2 cellular contexts compared by ENCODE assay signal in the genomic region with DNA sequence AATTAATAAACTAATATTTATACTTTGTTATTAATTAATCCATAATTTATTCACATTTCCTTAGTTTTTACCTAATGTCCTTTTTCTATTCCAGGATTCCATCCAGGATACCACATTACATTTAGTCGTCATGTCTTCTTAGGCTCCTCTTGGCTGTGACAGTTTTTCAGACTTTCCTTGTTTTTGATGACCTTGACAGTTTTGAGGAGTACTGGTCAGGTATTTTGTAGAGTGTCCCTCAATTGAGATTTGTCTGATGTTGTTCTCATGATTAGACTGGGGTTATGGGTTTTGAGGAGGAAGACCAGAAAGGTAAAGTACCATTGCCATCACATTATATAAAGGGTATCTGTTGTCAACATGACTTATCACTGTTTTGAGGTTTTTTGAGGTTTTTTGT.
TF ChIP-seq lines count a peak whose summit lies in the region.

No MANE protein-coding gene starts in this region.

TF ChIP-seq in IMR-90, 13 proteins besides CTCF, POLR2A, EP300 and RAD21:
- no peak for TF ChIP-seq ELK1 (IDR thresholded peaks at IDR 0.05; ENCODE audit: borderline replicate concordance, low read depth, low read length)
- TF ChIP-seq RCOR1 (IDR thresholded peaks at IDR 0.05; ENCODE audit: insufficient replicate concordance, low read length) = no peak
- TF ChIP-seq RFX5 (IDR thresholded peaks at IDR 0.05; ENCODE audit: low read depth, low read length) = no peak
- TF ChIP-seq MAZ (IDR thresholded peaks at IDR 0.05; ENCODE audit: borderline replicate concordance, low read depth, low read length) = no peak
- no peak for TF ChIP-seq SMC3 (IDR thresholded peaks at IDR 0.05; ENCODE audit: low read depth, low read length)
- no peak for TF ChIP-seq MXI1 (IDR thresholded peaks at IDR 0.05; ENCODE audit: borderline replicate concordance, low read depth, low read length)
- no peak for TF ChIP-seq FOS (IDR thresholded peaks at IDR 0.05; ENCODE audit: low read depth, low read length)
- TF ChIP-seq USF2 (IDR thresholded peaks at IDR 0.05; ENCODE audit: low read depth, low read length) = no peak
- TF ChIP-seq MAFK (IDR thresholded peaks at IDR 0.05; ENCODE audit: low read depth, low read length) = peak; percentile 68

TF ChIP-seq in K562, 482 proteins besides CTCF, POLR2A, EP300 and RAD21:
- TF ChIP-seq MAFG (tag; conservative IDR thresholded peaks at IDR 0.05) (peak; percentile 50), SRSF1 (IDR thresholded peaks at IDR 0.05; ENCODE audit: low read depth, low read length) (no peak), C11orf30 (IDR thresholded peaks at IDR 0.05; ENCODE audit: low read depth) (peak; percentile 59), ZNF316 (IDR thresholded peaks at IDR 0.05) (peak; percentile 81), ZNF785 (CRISPR knock-in tag; IDR thresholded peaks at IDR 0.05) (no peak), MAFF (IDR thresholded peaks at IDR 0.05; ENCODE audit: low read length) (peak; percentile 35)
